17 cellular contexts compared by ENCODE assay signal in the genomic region with DNA sequence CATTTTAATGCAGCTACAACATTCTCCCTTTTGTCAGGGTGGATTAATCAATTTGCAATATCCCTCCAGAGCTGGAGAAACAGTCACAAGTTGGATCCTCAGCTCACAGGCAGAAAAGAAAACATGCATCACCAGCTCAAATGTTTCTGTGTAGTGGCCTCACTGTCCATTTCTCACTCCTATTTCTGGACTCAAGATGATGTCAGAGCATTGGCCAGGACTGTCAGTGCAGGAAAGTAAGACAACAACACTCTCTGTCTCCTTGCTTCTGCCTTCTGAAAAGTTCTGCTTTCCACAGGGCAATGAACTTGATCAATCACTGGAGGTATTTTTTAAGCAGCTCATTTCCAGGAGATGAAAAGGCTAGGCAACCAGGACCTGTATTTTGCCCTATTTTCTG. TPM values are rescaled to one million over a fixed set of nuclear protein-coding genes. Genes with fewer than 3 reads are reported as not detected.
DNase-seq lines count a peak whose midpoint lies in the region; ATAC-seq and TF ChIP-seq lines count a peak whose summit lies in the region.
"Had no signal": no experiment of that assay in that cellular context is flagged by ENCODE, and none has a peak within 500 bp of the region (broad histone marks: within the 10 kb centered on the region; RNA-seq: fewer than 3 reads in every experiment).

No MANE protein-coding gene starts in this region.

- no peak overlapping the region for H3K4me3 ChIP-seq in brain microvascular endothelial cell (ENCODE audit: low read depth, low read length)
- no peak overlapping the region for H3K4me3 ChIP-seq in right atrium auricular region
- H3K4me3 ChIP-seq: A549 had no signal

- in situ Hi-C loops in brain microvascular endothelial cell (cut with HindIII; ENCODE audit: low pct_ligation_motif_present, low sequenced_read_pairs), result no loop called here

- peaks cover 0 to 44% of the 10 kb centered on the region in 2 donors for H3K4me1 ChIP-seq in right atrium auricular region

- H3K36me3 ChIP-seq in brain microvascular endothelial cell (replicated peaks) (no peaks in the 10 kb centered on the region), right atrium auricular region (no peaks in the 10 kb centered on the region)

- TF ChIP-seq CTCF in brain microvascular endothelial cell (IDR thresholded peaks at IDR 0.05; ENCODE audit: low read depth, low read length, missing control alignments) (no peak), right atrium auricular region (IDR thresholded peaks at IDR 0.05) (no peak)

- ATAC-seq in GM18519 (IDR thresholded peaks at IDR 0.05; ENCODE audit: low FRiP score, unreplicated experiment) (no peak), GM18502 (IDR thresholded peaks at IDR 0.05; ENCODE audit: poor library complexity, unreplicated experiment) (no peak)
- ATAC-seq: A549 had no signal

- no peaks in the 10 kb centered on the region for H3K27me3 ChIP-seq in brain microvascular endothelial cell (replicated peaks)
- no peaks in the 10 kb centered on the region for H3K27me3 ChIP-seq in right atrium auricular region

- peak overlapping the region; percentile 33 for H3K27ac ChIP-seq in brain microvascular endothelial cell
- H3K27ac ChIP-seq in right atrium auricular region, result peak overlapping the region; percentile 85 to 92
- H3K27ac ChIP-seq: A549 had no signal

- no peaks in the 10 kb centered on the region for H3K9me3 ChIP-seq in right atrium auricular region
- H3K9me3 ChIP-seq: A549 had no signal

- DNase-seq in AG08395 (ENCODE audit: low spot score) (peak; percentile 38), brain microvascular endothelial cell (peak; percentile 87), right atrium auricular region (ENCODE audit: low spot score) (no peak), renal cortical epithelial cell (ENCODE audit: low read depth) (peak; percentile 34)
- no peak for DNase-seq in activated T-cell treated with anti-CD3 and anti-CD28 coated beads, Interleukin-2, amount 50 U/mL, for 48 hours
- DNase-seq in effector CD4-positive, alpha-beta T cell, result no peak
- DNase-seq: activated T-cell treated with anti-CD3 and anti-CD28 coated beads for 4 hours; caudate nucleus; H9; midbrain; NCI-H1092; NCI-H69; SHP77 treated with DMSO at 0.1 percent for 48 hours; stimulated activated CD4-positive, alpha-beta T cell treated with anti-CD3 and anti-CD28 coated beads, Interleukin-15, amount 100 ng/mL, for 24 hours had no signal

RNA-seq across cellular contexts. Expression of a gene that starts 8.2 kb away (rescaled TPM):
- total RNA-seq in right atrium auricular region (100 to 1,000 TPM; 260 to 340 TPM), renal cortical epithelial cell (61.0 and 202 TPM in 2 replicates)

Comparison
In these comparisons a context has a peak if more than half of its experiments do, and no peak if none do; other contexts are left out.
1. DNase-seq: peak in AG08395 (single experiment), brain microvascular endothelial cell (single experiment) and renal cortical epithelial cell (single experiment); none in right atrium auricular region (single experiment), activated T-cell treated with anti-CD3 and anti-CD28 coated beads, Interleukin-2, amount 50 U/mL, for 48 hours (0 of 2) and effector CD4-positive, alpha-beta T cell (single experiment).